1 cellular context compared by ENCODE assay signal in the genomic region with DNA sequence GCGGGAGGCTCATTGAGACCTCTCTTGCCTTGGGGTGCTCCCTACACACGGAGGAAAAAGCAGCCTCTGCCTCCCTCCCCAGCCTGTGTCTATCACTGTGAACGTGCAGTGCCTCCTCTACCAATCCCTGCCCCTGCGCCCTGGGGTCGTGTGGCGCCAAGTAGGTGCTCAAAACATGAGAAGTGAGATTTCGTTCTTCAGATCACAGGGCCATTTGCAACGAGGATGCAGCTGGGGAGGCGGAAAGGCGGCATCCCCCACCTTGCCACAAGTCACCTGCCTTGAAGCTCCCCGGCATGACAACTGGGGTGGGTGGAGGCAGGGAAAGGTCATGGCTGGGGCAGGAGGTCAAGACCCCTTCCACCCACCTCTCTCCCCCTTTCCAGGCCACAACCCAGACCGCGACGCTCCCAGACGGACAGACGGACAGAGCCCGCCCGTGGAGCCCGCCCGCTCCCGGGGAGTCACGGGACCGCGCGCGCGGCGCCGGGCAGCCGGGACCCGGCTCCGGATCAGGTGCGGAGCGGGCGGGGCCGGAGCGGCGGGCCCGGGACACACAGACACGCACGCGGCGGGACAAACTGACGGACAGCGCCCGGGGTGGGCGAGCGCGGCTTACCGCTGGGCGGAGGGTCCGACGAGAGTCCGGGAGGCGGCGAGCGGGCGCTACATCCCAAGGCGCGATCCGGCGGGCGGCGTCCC.
A peak's percentile ranks its signal among the peaks of the same experiment; 100 is the strongest.
TF ChIP-seq lines count a peak whose summit lies in the region.

No MANE protein-coding gene starts in this region.

TF ChIP-seq in HEK293, 187 proteins besides CTCF, POLR2A, EP300 and RAD21 (continued from another document and continues in another):
- TF ChIP-seq ZEB2 (tag by site-specific recombination; IDR thresholded peaks at IDR 0.05) (0 out of 2 replicates have a peak, but pooled peaks have one; percentile 23), GLIS2 (tag by site-specific recombination; IDR thresholded peaks at IDR 0.05) (peak; percentile 66), HOXC10 (CRISPR knock-in tag; IDR thresholded peaks at IDR 0.05) (peak; percentile 39; the same call in 1 of the 2 replicates), IKZF3 (tag by site-specific recombination; IDR thresholded peaks at IDR 0.05) (0 out of 2 replicates have a peak, but pooled peaks have one; percentile 11), SP7 (tag by site-specific recombination; IDR thresholded peaks at IDR 0.05) (peak; percentile 58), OVOL3 (tag by site-specific recombination; IDR thresholded peaks at IDR 0.05) (no peak), ZNF529 (tag by site-specific recombination; IDR thresholded peaks at IDR 0.05; ENCODE audit: insufficient replicate concordance) (no peak), REPIN1 (tag by site-specific recombination; IDR thresholded peaks at IDR 0.05; ENCODE audit: low read depth) (no peak), ZNF621 (tag by site-specific recombination; IDR thresholded peaks at IDR 0.05) (no peak), ZNF791 (tag by site-specific recombination; IDR thresholded peaks at IDR 0.05) (no peak), ZNF473 (tag by site-specific recombination; IDR thresholded peaks at IDR 0.05) (no peak), ZNF157 (tag by site-specific recombination; IDR thresholded peaks at IDR 0.05) (no peak), KLF16 (tag by site-specific recombination; IDR thresholded peaks at IDR 0.05) (no peak), ZNF433 (tag by site-specific recombination; IDR thresholded peaks at IDR 0.05; ENCODE audit: low read depth) (no peak), ZNF626 (tag by site-specific recombination; IDR thresholded peaks at IDR 0.05) (no peak), ZNF335 (tag by site-specific recombination; conservative IDR thresholded peaks at IDR 0.05) (no peak), ZNF610 (tag by site-specific recombination; IDR thresholded peaks at IDR 0.05; ENCODE audit: borderline replicate concordance) (no peak), ZNF549 (tag by site-specific recombination; IDR thresholded peaks at IDR 0.05) (no peak), ZNF677 (tag by site-specific recombination; IDR thresholded peaks at IDR 0.05) (no peak), ZFP3 (tag by site-specific recombination; IDR thresholded peaks at IDR 0.05; ENCODE audit: low read depth) (no peak), ZNF560 (tag by site-specific recombination; IDR thresholded peaks at IDR 0.05; ENCODE audit: borderline replicate concordance) (no peak), ZNF248 (tag by site-specific recombination; IDR thresholded peaks at IDR 0.05) (no peak), ZNF184 (tag by site-specific recombination; IDR thresholded peaks at IDR 0.05) (no peak), KLF8 (tag by site-specific recombination; IDR thresholded peaks at IDR 0.05) (peak; percentile 22; the same call in 1 of the 2 replicates), ZFHX2 (tag by site-specific recombination; conservative IDR thresholded peaks at IDR 0.05) (peak; percentile 39), ZSCAN30 (tag by site-specific recombination; IDR thresholded peaks at IDR 0.05) (no peak), ZNF600 (tag by site-specific recombination; IDR thresholded peaks at IDR 0.05) (no peak)
- TF ChIP-seq, protein P1, sequence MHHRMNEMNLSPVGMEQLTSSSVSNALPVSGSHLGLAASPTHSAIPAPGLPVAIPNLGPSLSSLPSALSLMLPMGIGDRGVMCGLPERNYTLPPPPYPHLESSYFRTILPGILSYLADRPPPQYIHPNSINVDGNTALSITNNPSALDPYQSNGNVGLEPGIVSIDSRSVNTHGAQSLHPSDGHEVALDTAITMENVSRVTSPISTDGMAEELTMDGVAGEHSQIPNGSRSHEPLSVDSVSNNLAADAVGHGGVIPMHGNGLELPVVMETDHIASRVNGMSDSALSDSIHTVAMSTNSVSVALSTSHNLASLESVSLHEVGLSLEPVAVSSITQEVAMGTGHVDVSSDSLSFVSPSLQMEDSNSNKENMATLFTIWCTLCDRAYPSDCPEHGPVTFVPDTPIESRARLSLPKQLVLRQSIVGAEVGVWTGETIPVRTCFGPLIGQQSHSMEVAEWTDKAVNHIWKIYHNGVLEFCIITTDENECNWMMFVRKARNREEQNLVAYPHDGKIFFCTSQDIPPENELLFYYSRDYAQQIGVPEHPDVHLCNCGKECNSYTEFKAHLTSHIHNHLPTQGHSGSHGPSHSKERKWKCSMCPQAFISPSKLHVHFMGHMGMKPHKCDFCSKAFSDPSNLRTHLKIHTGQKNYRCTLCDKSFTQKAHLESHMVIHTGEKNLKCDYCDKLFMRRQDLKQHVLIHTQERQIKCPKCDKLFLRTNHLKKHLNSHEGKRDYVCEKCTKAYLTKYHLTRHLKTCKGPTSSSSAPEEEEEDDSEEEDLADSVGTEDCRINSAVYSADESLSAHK (tag by site-specific recombination; IDR thresholded peaks at IDR 0.05): no peak
- TF ChIP-seq, protein P2, sequence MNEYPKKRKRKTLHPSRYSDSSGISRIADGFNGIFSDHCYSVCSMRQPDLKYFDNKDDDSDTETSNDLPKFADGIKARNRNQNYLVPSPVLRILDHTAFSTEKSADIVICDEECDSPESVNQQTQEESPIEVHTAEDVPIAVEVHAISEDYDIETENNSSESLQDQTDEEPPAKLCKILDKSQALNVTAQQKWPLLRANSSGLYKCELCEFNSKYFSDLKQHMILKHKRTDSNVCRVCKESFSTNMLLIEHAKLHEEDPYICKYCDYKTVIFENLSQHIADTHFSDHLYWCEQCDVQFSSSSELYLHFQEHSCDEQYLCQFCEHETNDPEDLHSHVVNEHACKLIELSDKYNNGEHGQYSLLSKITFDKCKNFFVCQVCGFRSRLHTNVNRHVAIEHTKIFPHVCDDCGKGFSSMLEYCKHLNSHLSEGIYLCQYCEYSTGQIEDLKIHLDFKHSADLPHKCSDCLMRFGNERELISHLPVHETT (tag by site-specific recombination; IDR thresholded peaks at IDR 0.05): no peak
- TF ChIP-seq, protein P3, sequence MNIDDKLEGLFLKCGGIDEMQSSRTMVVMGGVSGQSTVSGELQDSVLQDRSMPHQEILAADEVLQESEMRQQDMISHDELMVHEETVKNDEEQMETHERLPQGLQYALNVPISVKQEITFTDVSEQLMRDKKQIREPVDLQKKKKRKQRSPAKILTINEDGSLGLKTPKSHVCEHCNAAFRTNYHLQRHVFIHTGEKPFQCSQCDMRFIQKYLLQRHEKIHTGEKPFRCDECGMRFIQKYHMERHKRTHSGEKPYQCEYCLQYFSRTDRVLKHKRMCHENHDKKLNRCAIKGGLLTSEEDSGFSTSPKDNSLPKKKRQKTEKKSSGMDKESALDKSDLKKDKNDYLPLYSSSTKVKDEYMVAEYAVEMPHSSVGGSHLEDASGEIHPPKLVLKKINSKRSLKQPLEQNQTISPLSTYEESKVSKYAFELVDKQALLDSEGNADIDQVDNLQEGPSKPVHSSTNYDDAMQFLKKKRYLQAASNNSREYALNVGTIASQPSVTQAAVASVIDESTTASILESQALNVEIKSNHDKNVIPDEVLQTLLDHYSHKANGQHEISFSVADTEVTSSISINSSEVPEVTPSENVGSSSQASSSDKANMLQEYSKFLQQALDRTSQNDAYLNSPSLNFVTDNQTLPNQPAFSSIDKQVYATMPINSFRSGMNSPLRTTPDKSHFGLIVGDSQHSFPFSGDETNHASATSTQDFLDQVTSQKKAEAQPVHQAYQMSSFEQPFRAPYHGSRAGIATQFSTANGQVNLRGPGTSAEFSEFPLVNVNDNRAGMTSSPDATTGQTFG (tag by site-specific recombination; IDR thresholded peaks at IDR 0.05; ENCODE audit: borderline replicate concordance): no peak
- TF ChIP-seq, protein P4, sequence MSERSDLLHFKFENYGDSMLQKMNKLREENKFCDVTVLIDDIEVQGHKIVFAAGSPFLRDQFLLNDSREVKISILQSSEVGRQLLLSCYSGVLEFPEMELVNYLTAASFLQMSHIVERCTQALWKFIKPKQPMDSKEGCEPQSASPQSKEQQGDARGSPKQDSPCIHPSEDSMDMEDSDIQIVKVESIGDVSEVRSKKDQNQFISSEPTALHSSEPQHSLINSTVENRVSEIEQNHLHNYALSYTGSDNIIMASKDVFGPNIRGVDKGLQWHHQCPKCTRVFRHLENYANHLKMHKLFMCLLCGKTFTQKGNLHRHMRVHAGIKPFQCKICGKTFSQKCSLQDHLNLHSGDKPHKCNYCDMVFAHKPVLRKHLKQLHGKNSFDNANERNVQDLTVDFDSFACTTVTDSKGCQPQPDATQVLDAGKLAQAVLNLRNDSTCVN (tag by site-specific recombination; optimal IDR thresholded peaks at IDR 0.05): peak; percentile 65
- TF ChIP-seq, protein P5, sequence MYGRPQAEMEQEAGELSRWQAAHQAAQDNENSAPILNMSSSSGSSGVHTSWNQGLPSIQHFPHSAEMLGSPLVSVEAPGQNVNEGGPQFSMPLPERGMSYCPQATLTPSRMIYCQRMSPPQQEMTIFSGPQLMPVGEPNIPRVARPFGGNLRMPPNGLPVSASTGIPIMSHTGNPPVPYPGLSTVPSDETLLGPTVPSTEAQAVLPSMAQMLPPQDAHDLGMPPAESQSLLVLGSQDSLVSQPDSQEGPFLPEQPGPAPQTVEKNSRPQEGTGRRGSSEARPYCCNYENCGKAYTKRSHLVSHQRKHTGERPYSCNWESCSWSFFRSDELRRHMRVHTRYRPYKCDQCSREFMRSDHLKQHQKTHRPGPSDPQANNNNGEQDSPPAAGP (tag by site-specific recombination; IDR thresholded peaks at IDR 0.05): peak; percentile 72; the same call in 1 of the 2 replicates
- TF ChIP-seq, protein P6, sequence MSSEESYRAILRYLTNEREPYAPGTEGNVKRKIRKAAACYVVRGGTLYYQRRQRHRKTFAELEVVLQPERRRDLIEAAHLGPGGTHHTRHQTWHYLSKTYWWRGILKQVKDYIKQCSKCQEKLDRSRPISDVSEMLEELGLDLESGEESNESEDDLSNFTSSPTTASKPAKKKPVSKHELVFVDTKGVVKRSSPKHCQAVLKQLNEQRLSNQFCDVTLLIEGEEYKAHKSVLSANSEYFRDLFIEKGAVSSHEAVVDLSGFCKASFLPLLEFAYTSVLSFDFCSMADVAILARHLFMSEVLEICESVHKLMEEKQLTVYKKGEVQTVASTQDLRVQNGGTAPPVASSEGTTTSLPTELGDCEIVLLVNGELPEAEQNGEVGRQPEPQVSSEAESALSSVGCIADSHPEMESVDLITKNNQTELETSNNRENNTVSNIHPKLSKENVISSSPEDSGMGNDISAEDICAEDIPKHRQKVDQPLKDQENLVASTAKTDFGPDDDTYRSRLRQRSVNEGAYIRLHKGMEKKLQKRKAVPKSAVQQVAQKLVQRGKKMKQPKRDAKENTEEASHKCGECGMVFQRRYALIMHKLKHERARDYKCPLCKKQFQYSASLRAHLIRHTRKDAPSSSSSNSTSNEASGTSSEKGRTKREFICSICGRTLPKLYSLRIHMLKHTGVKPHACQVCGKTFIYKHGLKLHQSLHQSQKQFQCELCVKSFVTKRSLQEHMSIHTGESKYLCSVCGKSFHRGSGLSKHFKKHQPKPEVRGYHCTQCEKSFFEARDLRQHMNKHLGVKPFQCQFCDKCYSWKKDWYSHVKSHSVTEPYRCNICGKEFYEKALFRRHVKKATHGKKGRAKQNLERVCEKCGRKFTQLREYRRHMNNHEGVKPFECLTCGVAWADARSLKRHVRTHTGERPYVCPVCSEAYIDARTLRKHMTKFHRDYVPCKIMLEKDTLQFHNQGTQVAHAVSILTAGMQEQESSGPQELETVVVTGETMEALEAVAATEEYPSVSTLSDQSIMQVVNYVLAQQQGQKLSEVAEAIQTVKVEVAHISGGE (tag by site-specific recombination; conservative IDR thresholded peaks at IDR 0.05; ENCODE audit: low read depth): no peak
- TF ChIP-seq, protein P7, sequence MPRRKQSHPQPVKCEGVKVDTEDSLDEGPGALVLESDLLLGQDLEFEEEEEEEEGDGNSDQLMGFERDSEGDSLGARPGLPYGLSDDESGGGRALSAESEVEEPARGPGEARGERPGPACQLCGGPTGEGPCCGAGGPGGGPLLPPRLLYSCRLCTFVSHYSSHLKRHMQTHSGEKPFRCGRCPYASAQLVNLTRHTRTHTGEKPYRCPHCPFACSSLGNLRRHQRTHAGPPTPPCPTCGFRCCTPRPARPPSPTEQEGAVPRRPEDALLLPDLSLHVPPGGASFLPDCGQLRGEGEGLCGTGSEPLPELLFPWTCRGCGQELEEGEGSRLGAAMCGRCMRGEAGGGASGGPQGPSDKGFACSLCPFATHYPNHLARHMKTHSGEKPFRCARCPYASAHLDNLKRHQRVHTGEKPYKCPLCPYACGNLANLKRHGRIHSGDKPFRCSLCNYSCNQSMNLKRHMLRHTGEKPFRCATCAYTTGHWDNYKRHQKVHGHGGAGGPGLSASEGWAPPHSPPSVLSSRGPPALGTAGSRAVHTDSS (tag by site-specific recombination; IDR thresholded peaks at IDR 0.05): no peak
- TF ChIP-seq, protein P8, sequence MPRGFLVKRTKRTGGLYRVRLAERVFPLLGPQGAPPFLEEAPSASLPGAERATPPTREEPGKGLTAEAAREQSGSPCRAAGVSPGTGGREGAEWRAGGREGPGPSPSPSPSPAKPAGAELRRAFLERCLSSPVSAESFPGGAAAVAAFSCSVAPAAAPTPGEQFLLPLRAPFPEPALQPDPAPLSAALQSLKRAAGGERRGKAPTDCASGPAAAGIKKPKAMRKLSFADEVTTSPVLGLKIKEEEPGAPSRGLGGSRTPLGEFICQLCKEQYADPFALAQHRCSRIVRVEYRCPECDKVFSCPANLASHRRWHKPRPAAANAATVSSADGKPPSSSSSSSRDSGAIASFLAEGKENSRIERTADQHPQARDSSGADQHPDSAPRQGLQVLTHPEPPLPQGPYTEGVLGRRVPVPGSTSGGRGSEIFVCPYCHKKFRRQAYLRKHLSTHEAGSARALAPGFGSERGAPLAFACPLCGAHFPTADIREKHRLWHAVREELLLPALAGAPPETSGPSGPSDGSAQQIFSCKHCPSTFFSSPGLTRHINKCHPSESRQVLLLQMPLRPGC (tag by site-specific recombination; IDR thresholded peaks at IDR 0.05): no peak
